20 cellular contexts compared by ENCODE assay signal in genomic region chrX:153382563-153383482, GRCh38. TPM values are rescaled to one million over a fixed set of nuclear protein-coding genes. Genes with fewer than 3 reads are reported as not detected.
A peak's percentile ranks its signal among the peaks of the same experiment; 100 is the strongest.
DNase-seq lines count a peak whose midpoint lies in the region; ATAC-seq, FAIRE-seq and TF ChIP-seq lines count a peak whose summit lies in the region.
"Had no signal": no experiment of that assay in that cellular context is flagged by ENCODE, and none has a peak within 500 bp of the region (broad histone marks: within the 10 kb centered on the region; RNA-seq: fewer than 3 reads in every experiment).

No MANE protein-coding gene starts in this region.

- H4K20me1 ChIP-seq in SK-N-SH (ENCODE audit: insufficient read depth), result no peaks in the 10 kb centered on the region
- no peaks in the 10 kb centered on the region for H4K20me1 ChIP-seq in keratinocyte (ENCODE audit: control insufficient read depth, extremely low read depth, insufficient read depth, low read length)
- H4K20me1 ChIP-seq in smooth muscle cell (ENCODE audit: low read depth), result no peaks in the 10 kb centered on the region

- H3K27me3 ChIP-seq in SK-N-SH (ENCODE audit: insufficient read depth) (peaks cover 21% of the 10 kb centered on the region; the same call in 1 of the 2 replicates), bronchial epithelial cell (ENCODE audit: control insufficient read depth, insufficient read depth, low read length) (no peaks in the 10 kb centered on the region), keratinocyte (ENCODE audit: control insufficient read depth, extremely low read depth, insufficient read depth, low read length) (no peaks in the 10 kb centered on the region), smooth muscle cell (ENCODE audit: low read depth) (no peaks in the 10 kb centered on the region)
- H3K27me3 ChIP-seq: Peyer's patch had no signal

- no peak for TF ChIP-seq RAD21 in SK-N-SH (IDR thresholded peaks at IDR 0.05; ENCODE audit: low read length)

- H3K79me2 ChIP-seq in SK-N-SH (ENCODE audit: insufficient read depth) (no peaks in the 10 kb centered on the region), keratinocyte (ENCODE audit: control insufficient read depth, insufficient read depth, low read length) (no peaks in the 10 kb centered on the region), smooth muscle cell (ENCODE audit: low read depth) (no peaks in the 10 kb centered on the region)

- DNase-seq in SK-N-SH (no peak), bronchial epithelial cell (ENCODE audit: low read depth) (no peak), keratinocyte (ENCODE audit: low read depth, low spot score) (no peak), smooth muscle cell (lab: John Stamatoyannopoulos, UW; ENCODE audit: unreplicated experiment) (no peak), activated gamma-delta T cell treated with Interleukin-2 at 50 U/mL for 16 hours (no peak), DMS53 treated with DMSO at 0.1 percent for 48 hours (lab: John Stamatoyannopoulos, UW; ENCODE audit: unreplicated experiment) (no peak), iPS-NIHi11 (ENCODE audit: low spot score) (no peak)
- DNase-seq: CD4-positive, alpha-beta T cell; GDM1; NK-92 treated with Interleukin-12 subunit alpha and Interleukin-12 subunit beta, amount 100 ng/mL, for 24 hours; Peyer's patch had no signal

- H3K9ac ChIP-seq in SK-N-SH (no peak overlapping the region), keratinocyte (ENCODE audit: control insufficient read depth, extremely low read depth, insufficient read depth, low read length) (no peak overlapping the region), smooth muscle cell (ENCODE audit: low read depth) (no peak overlapping the region)

- no peaks in the 10 kb centered on the region for H3K9me1 ChIP-seq in keratinocyte (ENCODE audit: control insufficient read depth, extremely low read depth, insufficient read depth, low read length)

- 33% methylated on average over 3 of the region's 3 CpGs for WGBS in SK-N-SH (ENCODE audit: low lambda C conversion rate)
- 83% methylated on average over 2 of the region's 3 CpGs for WGBS in smooth muscle cell (ENCODE audit: low lambda C conversion rate)

- H3K36me3 ChIP-seq in SK-N-SH (replicated peaks in 1 of 2; ENCODE audit: control insufficient read depth in 1 of 2, insufficient read depth in 2 of 2, low read length in 1 of 2) (no peaks in the 10 kb centered on the region), bronchial epithelial cell (ENCODE audit: control insufficient read depth, insufficient read depth, low read length) (no peaks in the 10 kb centered on the region), keratinocyte (ENCODE audit: control insufficient read depth in 2 of 2, extremely low read depth in 1 of 2, insufficient read depth in 2 of 2, low read length in 2 of 2) (no peaks in the 10 kb centered on the region), smooth muscle cell (ENCODE audit: low read depth) (no peaks in the 10 kb centered on the region)
- H3K36me3 ChIP-seq: Peyer's patch had no signal

- CTCF ChIA-PET in SK-N-SH (lab: Yijun Ruan, JAX), result interaction anchor here (0.6 to 3.2 kb wide), 6 partner anchors 24 to 350 kb away, joined by 3 to 17 read pairs (median 3); no protein-coding TSS in a partner anchor

- TF ChIP-seq CTCF in SK-N-SH (IDR thresholded peaks at IDR 0.05) (no peak), bronchial epithelial cell (IDR thresholded peaks at IDR 0.05; ENCODE audit: insufficient read depth, low read length, severe bottlenecking) (no peak), keratinocyte (optimal IDR thresholded peaks at IDR 0.05 in 1 of 3, IDR thresholded peaks at IDR 0.05 in 1 of 3, conservative IDR thresholded peaks at IDR 0.05 in 1 of 3; ENCODE audit: extremely low read depth in 1 of 3, insufficient read depth in 2 of 3, low read length in 3 of 3) (no peak), smooth muscle cell (IDR thresholded peaks at IDR 0.05; ENCODE audit: borderline replicate concordance, insufficient read depth, poor library complexity, severe bottlenecking) (no peak)

- H3F3A ChIP-seq in SK-N-SH (replicated peaks; ENCODE audit: insufficient read depth) (peaks cover 3% of the 10 kb centered on the region), smooth muscle cell (ENCODE audit: low read depth) (no peaks in the 10 kb centered on the region)

- POLR2A ChIA-PET in SK-N-SH (lab: Yijun Ruan, JAX), result no interaction called here

- H3K4me1 ChIP-seq in SK-N-SH (ENCODE audit: control insufficient read depth in 1 of 2, insufficient read depth in 2 of 2, low read depth in 1 of 2, low read length in 1 of 2) (peaks cover 0 to 3% of the 10 kb centered on the region in 2 experiments; a peak in 1 of 4 replicates), keratinocyte (ENCODE audit: control insufficient read depth, extremely low read depth, insufficient read depth, low read length) (no peaks in the 10 kb centered on the region), smooth muscle cell (ENCODE audit: low read depth) (no peaks in the 10 kb centered on the region)
- H3K4me1 ChIP-seq: Caco-2, Peyer's patch had no signal

- peak; percentile 99 for FAIRE-seq in bronchial epithelial cell (lab: Jason Lieb, UNC)
- peak; percentile 26 for FAIRE-seq in keratinocyte (lab: Jason Lieb, UNC)

- H3K9me2 ChIP-seq in SK-N-SH, result no peaks in the 10 kb centered on the region

- no peak overlapping the region for H2AFZ ChIP-seq in SK-N-SH (ENCODE audit: low read depth)
- H2AFZ ChIP-seq in keratinocyte (ENCODE audit: control insufficient read depth, low read length), result no peak overlapping the region
- no peak overlapping the region for H2AFZ ChIP-seq in smooth muscle cell (ENCODE audit: low read depth)

- no peak overlapping the region for H3K4me3 ChIP-seq in SK-N-SH (ENCODE audit: low read depth in 2 of 2, low read length in 1 of 2)
- H3K4me3 ChIP-seq in bronchial epithelial cell (ENCODE audit: low read depth, low read length), result no peak overlapping the region
- H3K4me3 ChIP-seq in keratinocyte (ENCODE audit: control insufficient read depth in 2 of 3, extremely low read depth in 1 of 3, insufficient read depth in 2 of 3, low read depth in 1 of 3, low read length in 3 of 3), result no peak overlapping the region
- H3K4me3 ChIP-seq in smooth muscle cell, result no peak overlapping the region
- H3K4me3 ChIP-seq: Peyer's patch had no signal

- H3K4me2 ChIP-seq in SK-N-SH (peak overlapping the region; percentile 55; the same call in 1 of the 2 replicates), keratinocyte (ENCODE audit: control insufficient read depth, extremely low read depth, insufficient read depth, low read depth, low read length) (no peak overlapping the region), smooth muscle cell (no peak overlapping the region)

- no peak for TF ChIP-seq EP300 in SK-N-SH (IDR thresholded peaks at IDR 0.05; ENCODE audit: borderline replicate concordance in 1 of 2, low read depth in 1 of 2, low read length in 1 of 2)

- dilution Hi-C loops in keratinocyte (cut with MboI; ENCODE audit: extremely low pct_ligation_motif_present, low sequenced_read_pairs), result no loop called here

- H3K9me3 ChIP-seq in SK-N-SH (no peaks in the 10 kb centered on the region), keratinocyte (ENCODE audit: control insufficient read depth, low read depth, low read length) (peaks cover 13% of the 10 kb centered on the region), smooth muscle cell (replicated peaks; ENCODE audit: low read depth) (no peaks in the 10 kb centered on the region)
- H3K9me3 ChIP-seq: Caco-2, Peyer's patch had no signal

- no peak overlapping the region for H3K27ac ChIP-seq in SK-N-SH (ENCODE audit: low read depth in 2 of 2, low read length in 1 of 2)
- no peak overlapping the region for H3K27ac ChIP-seq in keratinocyte (ENCODE audit: control insufficient read depth, insufficient read depth, low read length)
- peak overlapping the region; percentile 95 for H3K27ac ChIP-seq in smooth muscle cell (ENCODE audit: low read depth)
- H3K27ac ChIP-seq: 22Rv1, HL-60, Peyer's patch had no signal

- no peak for ATAC-seq in SK-N-SH treated with all-trans-retinoic acid at 6 μM for 48 hours

RNA-seq across cellular contexts. Expression of gene PNMA6E, which starts 18.3 kb away (rescaled TPM):
- polyA plus RNA-seq in SK-N-SH (2012; rRNA removed) (not detected in 2 replicates), keratinocyte (not detected in 3 replicates), smooth muscle cell (not detected in 2 replicates)
- not detected in 2 replicates for polyA plus RNA-seq in SK-N-SH (2012; cell fraction: cytosol; rRNA removed)
- not detected in 2 replicates for polyA plus RNA-seq in SK-N-SH (2012; cell fraction: nucleus; rRNA removed)
- total RNA-seq in bronchial epithelial cell (not detected in 2 replicates), smooth muscle cell (not detected in 2 replicates)
- not detected for polyA plus RNA-seq in keratinocyte (2011; ENCODE audit: low read depth)
- not detected in 2 replicates for polyA plus RNA-seq in keratinocyte (2011; cell fraction: cytosol; rRNA removed)
- not detected in 2 replicates for polyA plus RNA-seq in keratinocyte (2011; cell fraction: nucleus; rRNA removed)
- not detected in 2 replicates for polyA plus RNA-seq in keratinocyte (2012; ENCODE audit: low replicate concordance)
- polyA minus RNA-seq in keratinocyte, result not detected in 3 replicates
- polyA minus RNA-seq in keratinocyte (2011; cell fraction: cytosol; rRNA and poly(A)+ RNA removed), result not detected
- polyA minus RNA-seq in keratinocyte (2011; cell fraction: nucleus; rRNA and poly(A)+ RNA removed), result not detected in 2 replicates
- total RNA-seq: Caco-2; CD4-positive, alpha-beta T cell; Daoy; H7; NCI-H460; Peyer's patch; SK-MEL-5 had no signal
- polyA plus RNA-seq: BJ had no signal

RNA-seq across cellular contexts. Expression of gene ZFP92, which starts 28.4 kb away (rescaled TPM):
- polyA plus RNA-seq in SK-N-SH (2012; rRNA removed) (0.28 TPM in 2 replicates), keratinocyte (0.44 to 1.1 TPM (median 0.64 TPM) in 3 replicates), smooth muscle cell (0.46 and 0.73 TPM in 2 replicates)
- polyA plus RNA-seq in SK-N-SH (2012; cell fraction: cytosol; rRNA removed), result 0.23 and 0.25 TPM in 2 replicates
- polyA plus RNA-seq in SK-N-SH (2012; cell fraction: nucleus; rRNA removed), result 0.79 and 0.99 TPM in 2 replicates
- total RNA-seq in bronchial epithelial cell (0.53 and 1.3 TPM in 2 replicates), smooth muscle cell (1.3 and 1.5 TPM in 2 replicates)
- 0.10 TPM for polyA plus RNA-seq in keratinocyte (2011; ENCODE audit: low read depth)
- 0.50 and 0.53 TPM in 2 replicates for polyA plus RNA-seq in keratinocyte (2011; cell fraction: cytosol; rRNA removed)
- 2.6 and 2.7 TPM in 2 replicates for polyA plus RNA-seq in keratinocyte (2011; cell fraction: nucleus; rRNA removed)
- 0.32 and 1.1 TPM in 2 replicates for polyA plus RNA-seq in keratinocyte (2012; ENCODE audit: low replicate concordance)
- polyA minus RNA-seq in keratinocyte, result 0.86 to 1.4 TPM (median 0.93 TPM) in 3 replicates
- polyA minus RNA-seq in keratinocyte (2011; cell fraction: cytosol; rRNA and poly(A)+ RNA removed), result 1.2 TPM
- polyA minus RNA-seq in keratinocyte (2011; cell fraction: nucleus; rRNA and poly(A)+ RNA removed), result 1.9 and 2.3 TPM in 2 replicates
- total RNA-seq: H7 had no signal

RNA-seq across cellular contexts. Expression of gene ZNF275, which starts 48.9 kb away (rescaled TPM):
- 4.9 and 6.3 TPM in 2 replicates for polyA plus RNA-seq in SK-N-SH (2012; rRNA removed)
- polyA plus RNA-seq in SK-N-SH (2012; cell fraction: cytosol; rRNA removed), result 4.2 and 4.4 TPM in 2 replicates
- 12.3 and 17.2 TPM in 2 replicates for polyA plus RNA-seq in SK-N-SH (2012; cell fraction: nucleus; rRNA removed)
- 3.6 and 3.9 TPM in 2 replicates for total RNA-seq in bronchial epithelial cell
- polyA plus RNA-seq in keratinocyte, result 3.4 to 6.4 TPM (median 5.3 TPM) in 3 replicates
- polyA plus RNA-seq in keratinocyte (2011; ENCODE audit: low read depth), result 0.40 TPM
- polyA plus RNA-seq in keratinocyte (2011; cell fraction: cytosol; rRNA removed), result 3.4 and 4.3 TPM in 2 replicates
- 7.5 and 8.0 TPM in 2 replicates for polyA plus RNA-seq in keratinocyte (2011; cell fraction: nucleus; rRNA removed)
- 0.68 and 4.3 TPM in 2 replicates for polyA plus RNA-seq in keratinocyte (2012; ENCODE audit: low replicate concordance)
- polyA minus RNA-seq in keratinocyte, result 4.5 to 9.3 TPM (median 8.9 TPM) in 3 replicates
- polyA minus RNA-seq in keratinocyte (2011; cell fraction: cytosol; rRNA and poly(A)+ RNA removed), result 5.6 TPM
- polyA minus RNA-seq in keratinocyte (2011; cell fraction: nucleus; rRNA and poly(A)+ RNA removed), result 4.0 and 6.4 TPM in 2 replicates
- 17.8 and 23.7 TPM in 2 replicates for total RNA-seq in smooth muscle cell
- 6.6 and 9.7 TPM in 2 replicates for polyA plus RNA-seq in smooth muscle cell
